21 cellular contexts compared by ENCODE assay signal in the genomic region with DNA sequence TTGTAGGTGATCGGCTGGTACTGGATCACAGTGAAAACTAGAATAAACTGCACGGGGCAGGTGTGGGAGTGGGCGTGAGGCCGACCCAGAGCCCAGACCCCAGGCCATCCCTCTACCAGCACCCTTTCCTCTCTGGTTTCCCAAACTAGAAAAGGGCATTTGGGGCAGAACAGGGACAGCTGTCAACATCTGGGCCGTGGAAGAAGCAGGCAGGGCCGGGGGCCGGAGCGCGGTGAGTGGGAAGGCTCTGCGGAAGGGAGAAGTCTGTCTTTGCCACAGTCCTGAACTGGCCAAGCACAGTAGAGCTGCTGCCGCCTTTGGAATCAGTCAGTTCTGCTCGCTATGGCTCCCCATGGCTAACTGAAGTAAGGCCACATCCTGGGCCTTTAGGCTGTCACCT. TPM values are rescaled to one million over a fixed set of nuclear protein-coding genes. Genes with fewer than 3 reads are reported as not detected.
DNase-seq lines count a peak whose midpoint lies in the region; TF ChIP-seq lines count a peak whose summit lies in the region.
"Had no signal": no experiment of that assay in that cellular context is flagged by ENCODE, and none has a peak within 500 bp of the region (broad histone marks: within the 10 kb centered on the region; RNA-seq: fewer than 3 reads in every experiment).

No MANE protein-coding gene starts in this region.

- peak overlapping the region; percentile 8 for H3K27ac Mint-ChIP-seq in progenitor cell of endocrine pancreas
- H3K27ac Mint-ChIP-seq: B cell; CD8-positive, alpha-beta T cell had no signal

- H3K4me2 ChIP-seq in hepatocyte: no peak overlapping the region

- no peaks in the 10 kb centered on the region for H4K20me1 ChIP-seq in hepatocyte (ENCODE audit: insufficient read depth, poor library complexity, severe bottlenecking)

- H3K27me3 Mint-ChIP-seq in progenitor cell of endocrine pancreas: no peaks in the 10 kb centered on the region
- H3K27me3 Mint-ChIP-seq: B cell had no signal

- H3K4me1 Mint-ChIP-seq in progenitor cell of endocrine pancreas (ENCODE audit: low read depth): peaks cover 27% of the 10 kb centered on the region

- H3K36me3 ChIP-seq in hepatocyte (replicated peaks; ENCODE audit: insufficient read depth, low read depth): no peaks in the 10 kb centered on the region

- DNase-seq in DMS53 (lab: John Stamatoyannopoulos, UW) (peak; percentile 41), DMS53 treated with DMSO at 0.1 percent for 48 hours (lab: John Stamatoyannopoulos, UW; ENCODE audit: unreplicated experiment) (no peak), COLO668 (lab: John Stamatoyannopoulos, UW; ENCODE audit: unreplicated experiment) (peak; percentile 50), hepatocyte (ENCODE audit: low spot score) (no peak), progenitor cell of endocrine pancreas (ENCODE audit: low spot score, unreplicated experiment) (no peak), superior temporal gyrus (ENCODE audit: extremely low spot score) (no peak), NCI-H524 (lab: John Stamatoyannopoulos, UW) (no peak)
- DNase-seq: GM23248, H7, NCI-H1048, NCI-H187, NCI-H2081 treated with DMSO at 0.1 percent for 48 hours, NCI-H2171, NCI-H226, SIG-M5 had no signal

- peaks cover 2% of the 10 kb centered on the region for H3K79me2 ChIP-seq in hepatocyte

- peaks cover 10% of the 10 kb centered on the region for H3K4me1 ChIP-seq in hepatocyte (ENCODE audit: insufficient read depth)

- no peak overlapping the region for H2AFZ ChIP-seq in hepatocyte
- H2AFZ ChIP-seq: GM23248 had no signal

- peaks cover 8% of the 10 kb centered on the region for H3K36me3 Mint-ChIP-seq in progenitor cell of endocrine pancreas (ENCODE audit: insufficient read depth)
- H3K36me3 Mint-ChIP-seq: CD8-positive, alpha-beta T cell had no signal

- H3K27ac ChIP-seq in hepatocyte: peak overlapping the region; percentile 35
- H3K27ac ChIP-seq: 22Rv1, C4-2B, GM23248, HL-60, SK-N-MC had no signal

- no peak overlapping the region for H3K4me3 ChIP-seq in hepatocyte
- H3K4me3 ChIP-seq: GM23248, SK-N-MC had no signal

- H3K27me3 ChIP-seq in hepatocyte: no peaks in the 10 kb centered on the region

- no peaks in the 10 kb centered on the region for H3K9me3 Mint-ChIP-seq in progenitor cell of endocrine pancreas (ENCODE audit: low read depth)
- H3K9me3 Mint-ChIP-seq: CD8-positive, alpha-beta T cell had no signal

- 90% methylated on average over 12 of the region's 12 CpGs for WGBS in hepatocyte (ENCODE audit: low lambda C conversion rate, missing lambda C conversion rate)

- H3K9me2 ChIP-seq in hepatocyte (replicated peaks; ENCODE audit: insufficient read depth): no peaks in the 10 kb centered on the region

- TF ChIP-seq CTCF in hepatocyte (IDR thresholded peaks at IDR 0.05; ENCODE audit: poor library complexity) (no peak), progenitor cell of endocrine pancreas (IDR thresholded peaks at IDR 0.05; ENCODE audit: unreplicated experiment) (no peak)

- H3K4me3 Mint-ChIP-seq in progenitor cell of endocrine pancreas (ENCODE audit: low read depth): peak overlapping the region; percentile 26
- H3K4me3 Mint-ChIP-seq: B cell; CD8-positive, alpha-beta T cell had no signal

- no peaks in the 10 kb centered on the region for H3K9me3 ChIP-seq in hepatocyte (ENCODE audit: low read depth)

RNA-seq across cellular contexts. Expression of gene CCDC24, which starts 6.6 kb away (rescaled TPM):
- 11.0 and 13.2 TPM in 2 replicates for total RNA-seq in hepatocyte
- 23.7 and 27.7 TPM in 2 replicates for polyA plus RNA-seq in hepatocyte
- total RNA-seq in progenitor cell of endocrine pancreas: 34.8 and 35.9 TPM in 2 replicates

RNA-seq across cellular contexts. Expression of gene B4GALT2, which starts 19.0 kb away (rescaled TPM):
- total RNA-seq in hepatocyte (45.7 and 48.2 TPM in 2 replicates), progenitor cell of endocrine pancreas (61.7 and 63.1 TPM in 2 replicates)
- polyA plus RNA-seq in hepatocyte: 68.8 and 73.8 TPM in 2 replicates

RNA-seq across cellular contexts. Expression of gene ATP6V0B, which starts 23.2 kb away (rescaled TPM):
- 195 and 216 TPM in 2 replicates for total RNA-seq in hepatocyte
- 338 and 366 TPM in 2 replicates for polyA plus RNA-seq in hepatocyte
- 104 and 108 TPM in 2 replicates for total RNA-seq in progenitor cell of endocrine pancreas

RNA-seq across cellular contexts. Expression of gene DPH2, which starts 28.2 kb away (rescaled TPM):
- total RNA-seq in hepatocyte (18.6 and 31.5 TPM in 2 replicates), progenitor cell of endocrine pancreas (24.9 and 25.4 TPM in 2 replicates)
- polyA plus RNA-seq in hepatocyte: 20.2 and 21.5 TPM in 2 replicates

RNA-seq across cellular contexts. Expression of gene SLC6A9, which starts 33.3 kb away (rescaled TPM):
- total RNA-seq in hepatocyte (13.5 and 14.6 TPM in 2 replicates), progenitor cell of endocrine pancreas (26.9 and 29.4 TPM in 2 replicates)
- 24.9 and 25.3 TPM in 2 replicates for polyA plus RNA-seq in hepatocyte
- total RNA-seq: CD8-positive, alpha-beta T cell had no signal

Comparison
In these comparisons a context has a peak if more than half of its experiments do, and no peak if none do; other contexts are left out.
1. DNase-seq: peak in DMS53 (single experiment) and COLO668 (single experiment); none in DMS53 treated with DMSO at 0.1 percent for 48 hours (single experiment), hepatocyte (single experiment), progenitor cell of endocrine pancreas (single experiment), superior temporal gyrus (single experiment) and NCI-H524 (0 of 2).